In the genomic region with DNA sequence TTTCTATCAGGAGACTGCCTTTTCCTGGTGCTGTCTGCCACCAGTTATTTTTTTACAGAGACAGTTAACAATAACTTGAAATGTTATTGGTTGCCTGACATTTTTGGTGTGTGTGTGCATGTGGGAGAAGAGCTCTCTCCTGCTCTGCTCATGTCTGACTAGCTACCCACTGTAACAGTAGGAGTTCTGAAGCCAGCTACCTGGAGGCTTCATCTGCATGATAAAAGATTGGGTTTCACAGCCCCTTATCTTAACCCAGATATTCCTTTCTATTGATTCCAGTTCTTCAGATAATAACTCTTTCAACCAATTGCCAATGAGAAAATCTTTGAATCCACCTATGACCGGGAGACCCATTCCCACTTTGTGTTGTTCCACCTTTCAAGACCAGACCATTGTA, we compare ENCODE assay signal across 2 cellular contexts.
TF ChIP-seq lines count a peak whose summit lies in the region.

No MANE protein-coding gene starts in this region.

TF ChIP-seq in GM23338, 12 proteins besides CTCF, POLR2A, EP300 and RAD21 (continues in another document):
- TF ChIP-seq, protein P1, sequence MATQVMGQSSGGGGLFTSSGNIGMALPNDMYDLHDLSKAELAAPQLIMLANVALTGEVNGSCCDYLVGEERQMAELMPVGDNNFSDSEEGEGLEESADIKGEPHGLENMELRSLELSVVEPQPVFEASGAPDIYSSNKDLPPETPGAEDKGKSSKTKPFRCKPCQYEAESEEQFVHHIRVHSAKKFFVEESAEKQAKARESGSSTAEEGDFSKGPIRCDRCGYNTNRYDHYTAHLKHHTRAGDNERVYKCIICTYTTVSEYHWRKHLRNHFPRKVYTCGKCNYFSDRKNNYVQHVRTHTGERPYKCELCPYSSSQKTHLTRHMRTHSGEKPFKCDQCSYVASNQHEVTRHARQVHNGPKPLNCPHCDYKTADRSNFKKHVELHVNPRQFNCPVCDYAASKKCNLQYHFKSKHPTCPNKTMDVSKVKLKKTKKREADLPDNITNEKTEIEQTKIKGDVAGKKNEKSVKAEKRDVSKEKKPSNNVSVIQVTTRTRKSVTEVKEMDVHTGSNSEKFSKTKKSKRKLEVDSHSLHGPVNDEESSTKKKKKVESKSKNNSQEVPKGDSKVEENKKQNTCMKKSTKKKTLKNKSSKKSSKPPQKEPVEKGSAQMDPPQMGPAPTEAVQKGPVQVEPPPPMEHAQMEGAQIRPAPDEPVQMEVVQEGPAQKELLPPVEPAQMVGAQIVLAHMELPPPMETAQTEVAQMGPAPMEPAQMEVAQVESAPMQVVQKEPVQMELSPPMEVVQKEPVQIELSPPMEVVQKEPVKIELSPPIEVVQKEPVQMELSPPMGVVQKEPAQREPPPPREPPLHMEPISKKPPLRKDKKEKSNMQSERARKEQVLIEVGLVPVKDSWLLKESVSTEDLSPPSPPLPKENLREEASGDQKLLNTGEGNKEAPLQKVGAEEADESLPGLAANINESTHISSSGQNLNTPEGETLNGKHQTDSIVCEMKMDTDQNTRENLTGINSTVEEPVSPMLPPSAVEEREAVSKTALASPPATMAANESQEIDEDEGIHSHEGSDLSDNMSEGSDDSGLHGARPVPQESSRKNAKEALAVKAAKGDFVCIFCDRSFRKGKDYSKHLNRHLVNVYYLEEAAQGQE (IDR thresholded peaks at IDR 0.05; ENCODE audit: unreplicated experiment), result no peak
- TF ChIP-seq POLR2AphosphoS5 (IDR thresholded peaks at IDR 0.05; ENCODE audit: low read depth) (no peak), STAT1 (IDR thresholded peaks at IDR 0.05; ENCODE audit: unreplicated experiment) (no peak), EZH2 (IDR thresholded peaks at IDR 0.05; ENCODE audit: low read depth, unreplicated experiment) (no peak), ZNF331 (CRISPR knock-in tag; IDR thresholded peaks at IDR 0.05; ENCODE audit: low read depth) (no peak), EZH2phosphoT487 (IDR thresholded peaks at IDR 0.05; ENCODE audit: unreplicated experiment) (no peak), JUNB (IDR thresholded peaks at IDR 0.05; ENCODE audit: unreplicated experiment) (no peak), NANOG (IDR thresholded peaks at IDR 0.05; ENCODE audit: borderline replicate concordance) (no peak)
- TF ChIP-seq, protein P2, sequence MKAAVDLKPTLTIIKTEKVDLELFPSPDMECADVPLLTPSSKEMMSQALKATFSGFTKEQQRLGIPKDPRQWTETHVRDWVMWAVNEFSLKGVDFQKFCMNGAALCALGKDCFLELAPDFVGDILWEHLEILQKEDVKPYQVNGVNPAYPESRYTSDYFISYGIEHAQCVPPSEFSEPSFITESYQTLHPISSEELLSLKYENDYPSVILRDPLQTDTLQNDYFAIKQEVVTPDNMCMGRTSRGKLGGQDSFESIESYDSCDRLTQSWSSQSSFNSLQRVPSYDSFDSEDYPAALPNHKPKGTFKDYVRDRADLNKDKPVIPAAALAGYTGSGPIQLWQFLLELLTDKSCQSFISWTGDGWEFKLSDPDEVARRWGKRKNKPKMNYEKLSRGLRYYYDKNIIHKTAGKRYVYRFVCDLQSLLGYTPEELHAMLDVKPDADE (IDR thresholded peaks at IDR 0.05), result no peak
- TF ChIP-seq, protein P3, sequence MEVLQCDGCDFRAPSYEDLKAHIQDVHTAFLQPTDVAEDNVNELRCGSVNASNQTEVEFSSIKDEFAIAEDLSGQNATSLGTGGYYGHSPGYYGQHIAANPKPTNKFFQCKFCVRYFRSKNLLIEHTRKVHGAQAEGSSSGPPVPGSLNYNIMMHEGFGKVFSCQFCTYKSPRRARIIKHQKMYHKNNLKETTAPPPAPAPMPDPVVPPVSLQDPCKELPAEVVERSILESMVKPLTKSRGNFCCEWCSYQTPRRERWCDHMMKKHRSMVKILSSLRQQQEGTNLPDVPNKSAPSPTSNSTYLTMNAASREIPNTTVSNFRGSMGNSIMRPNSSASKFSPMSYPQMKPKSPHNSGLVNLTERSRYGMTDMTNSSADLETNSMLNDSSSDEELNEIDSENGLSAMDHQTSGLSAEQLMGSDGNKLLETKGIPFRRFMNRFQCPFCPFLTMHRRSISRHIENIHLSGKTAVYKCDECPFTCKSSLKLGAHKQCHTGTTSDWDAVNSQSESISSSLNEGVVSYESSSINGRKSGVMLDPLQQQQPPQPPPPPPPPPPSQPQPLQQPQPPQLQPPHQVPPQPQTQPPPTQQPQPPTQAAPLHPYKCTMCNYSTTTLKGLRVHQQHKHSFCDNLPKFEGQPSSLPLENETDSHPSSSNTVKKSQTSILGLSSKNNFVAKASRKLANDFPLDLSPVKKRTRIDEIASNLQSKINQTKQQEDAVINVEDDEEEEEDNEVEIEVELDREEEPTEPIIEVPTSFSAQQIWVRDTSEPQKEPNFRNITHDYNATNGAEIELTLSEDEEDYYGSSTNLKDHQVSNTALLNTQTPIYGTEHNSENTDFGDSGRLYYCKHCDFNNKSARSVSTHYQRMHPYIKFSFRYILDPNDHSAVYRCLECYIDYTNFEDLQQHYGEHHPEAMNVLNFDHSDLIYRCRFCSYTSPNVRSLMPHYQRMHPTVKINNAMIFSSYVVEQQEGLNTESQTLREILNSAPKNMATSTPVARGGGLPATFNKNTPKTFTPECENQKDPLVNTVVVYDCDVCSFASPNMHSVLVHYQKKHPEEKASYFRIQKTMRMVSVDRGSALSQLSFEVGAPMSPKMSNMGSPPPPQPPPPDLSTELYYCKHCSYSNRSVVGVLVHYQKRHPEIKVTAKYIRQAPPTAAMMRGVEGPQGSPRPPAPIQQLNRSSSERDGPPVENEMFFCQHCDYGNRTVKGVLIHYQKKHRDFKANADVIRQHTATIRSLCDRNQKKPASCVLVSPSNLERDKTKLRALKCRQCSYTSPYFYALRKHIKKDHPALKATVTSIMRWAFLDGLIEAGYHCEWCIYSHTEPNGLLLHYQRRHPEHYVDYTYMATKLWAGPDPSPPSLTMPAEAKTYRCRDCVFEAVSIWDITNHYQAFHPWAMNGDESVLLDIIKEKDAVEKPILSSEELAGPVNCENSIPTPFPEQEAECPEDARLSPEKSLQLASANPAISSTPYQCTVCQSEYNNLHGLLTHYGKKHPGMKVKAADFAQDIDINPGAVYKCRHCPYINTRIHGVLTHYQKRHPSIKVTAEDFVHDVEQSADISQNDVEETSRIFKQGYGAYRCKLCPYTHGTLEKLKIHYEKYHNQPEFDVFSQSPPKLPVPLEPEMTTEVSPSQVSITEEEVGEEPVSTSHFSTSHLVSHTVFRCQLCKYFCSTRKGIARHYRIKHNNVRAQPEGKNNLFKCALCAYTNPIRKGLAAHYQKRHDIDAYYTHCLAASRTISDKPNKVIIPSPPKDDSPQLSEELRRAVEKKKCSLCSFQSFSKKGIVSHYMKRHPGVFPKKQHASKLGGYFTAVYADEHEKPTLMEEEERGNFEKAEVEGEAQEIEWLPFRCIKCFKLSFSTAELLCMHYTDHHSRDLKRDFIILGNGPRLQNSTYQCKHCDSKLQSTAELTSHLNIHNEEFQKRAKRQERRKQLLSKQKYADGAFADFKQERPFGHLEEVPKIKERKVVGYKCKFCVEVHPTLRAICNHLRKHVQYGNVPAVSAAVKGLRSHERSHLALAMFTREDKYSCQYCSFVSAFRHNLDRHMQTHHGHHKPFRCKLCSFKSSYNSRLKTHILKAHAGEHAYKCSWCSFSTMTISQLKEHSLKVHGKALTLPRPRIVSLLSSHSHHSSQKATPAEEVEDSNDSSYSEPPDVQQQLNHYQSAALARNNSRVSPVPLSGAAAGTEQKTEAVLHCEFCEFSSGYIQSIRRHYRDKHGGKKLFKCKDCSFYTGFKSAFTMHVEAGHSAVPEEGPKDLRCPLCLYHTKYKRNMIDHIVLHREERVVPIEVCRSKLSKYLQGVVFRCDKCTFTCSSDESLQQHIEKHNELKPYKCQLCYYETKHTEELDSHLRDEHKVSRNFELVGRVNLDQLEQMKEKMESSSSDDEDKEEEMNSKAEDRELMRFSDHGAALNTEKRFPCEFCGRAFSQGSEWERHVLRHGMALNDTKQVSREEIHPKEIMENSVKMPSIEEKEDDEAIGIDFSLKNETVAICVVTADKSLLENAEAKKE (CRISPR knock-in tag; IDR thresholded peaks at IDR 0.05), result no peak

TF ChIP-seq in WTC11, 78 proteins besides CTCF, POLR2A, EP300 and RAD21 (continued from another document):
- TF ChIP-seq, protein P4, sequence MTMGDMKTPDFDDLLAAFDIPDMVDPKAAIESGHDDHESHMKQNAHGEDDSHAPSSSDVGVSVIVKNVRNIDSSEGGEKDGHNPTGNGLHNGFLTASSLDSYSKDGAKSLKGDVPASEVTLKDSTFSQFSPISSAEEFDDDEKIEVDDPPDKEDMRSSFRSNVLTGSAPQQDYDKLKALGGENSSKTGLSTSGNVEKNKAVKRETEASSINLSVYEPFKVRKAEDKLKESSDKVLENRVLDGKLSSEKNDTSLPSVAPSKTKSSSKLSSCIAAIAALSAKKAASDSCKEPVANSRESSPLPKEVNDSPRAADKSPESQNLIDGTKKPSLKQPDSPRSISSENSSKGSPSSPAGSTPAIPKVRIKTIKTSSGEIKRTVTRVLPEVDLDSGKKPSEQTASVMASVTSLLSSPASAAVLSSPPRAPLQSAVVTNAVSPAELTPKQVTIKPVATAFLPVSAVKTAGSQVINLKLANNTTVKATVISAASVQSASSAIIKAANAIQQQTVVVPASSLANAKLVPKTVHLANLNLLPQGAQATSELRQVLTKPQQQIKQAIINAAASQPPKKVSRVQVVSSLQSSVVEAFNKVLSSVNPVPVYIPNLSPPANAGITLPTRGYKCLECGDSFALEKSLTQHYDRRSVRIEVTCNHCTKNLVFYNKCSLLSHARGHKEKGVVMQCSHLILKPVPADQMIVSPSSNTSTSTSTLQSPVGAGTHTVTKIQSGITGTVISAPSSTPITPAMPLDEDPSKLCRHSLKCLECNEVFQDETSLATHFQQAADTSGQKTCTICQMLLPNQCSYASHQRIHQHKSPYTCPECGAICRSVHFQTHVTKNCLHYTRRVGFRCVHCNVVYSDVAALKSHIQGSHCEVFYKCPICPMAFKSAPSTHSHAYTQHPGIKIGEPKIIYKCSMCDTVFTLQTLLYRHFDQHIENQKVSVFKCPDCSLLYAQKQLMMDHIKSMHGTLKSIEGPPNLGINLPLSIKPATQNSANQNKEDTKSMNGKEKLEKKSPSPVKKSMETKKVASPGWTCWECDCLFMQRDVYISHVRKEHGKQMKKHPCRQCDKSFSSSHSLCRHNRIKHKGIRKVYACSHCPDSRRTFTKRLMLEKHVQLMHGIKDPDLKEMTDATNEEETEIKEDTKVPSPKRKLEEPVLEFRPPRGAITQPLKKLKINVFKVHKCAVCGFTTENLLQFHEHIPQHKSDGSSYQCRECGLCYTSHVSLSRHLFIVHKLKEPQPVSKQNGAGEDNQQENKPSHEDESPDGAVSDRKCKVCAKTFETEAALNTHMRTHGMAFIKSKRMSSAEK (CRISPR knock-in tag; IDR thresholded peaks at IDR 0.05; ENCODE audit: borderline replicate concordance), result no peak
- TF ChIP-seq MXD4 (CRISPR knock-in tag; IDR thresholded peaks at IDR 0.05; ENCODE audit: borderline replicate concordance), result no peak
- TF ChIP-seq ELF4 (CRISPR knock-in tag; IDR thresholded peaks at IDR 0.05; ENCODE audit: low read depth), result no peak
- TF ChIP-seq ZNF396 (CRISPR knock-in tag; IDR thresholded peaks at IDR 0.05; ENCODE audit: borderline replicate concordance), result no peak
- no peak for TF ChIP-seq TCF7 (CRISPR knock-in tag; IDR thresholded peaks at IDR 0.05; ENCODE audit: low read depth)
- TF ChIP-seq, protein P5, sequence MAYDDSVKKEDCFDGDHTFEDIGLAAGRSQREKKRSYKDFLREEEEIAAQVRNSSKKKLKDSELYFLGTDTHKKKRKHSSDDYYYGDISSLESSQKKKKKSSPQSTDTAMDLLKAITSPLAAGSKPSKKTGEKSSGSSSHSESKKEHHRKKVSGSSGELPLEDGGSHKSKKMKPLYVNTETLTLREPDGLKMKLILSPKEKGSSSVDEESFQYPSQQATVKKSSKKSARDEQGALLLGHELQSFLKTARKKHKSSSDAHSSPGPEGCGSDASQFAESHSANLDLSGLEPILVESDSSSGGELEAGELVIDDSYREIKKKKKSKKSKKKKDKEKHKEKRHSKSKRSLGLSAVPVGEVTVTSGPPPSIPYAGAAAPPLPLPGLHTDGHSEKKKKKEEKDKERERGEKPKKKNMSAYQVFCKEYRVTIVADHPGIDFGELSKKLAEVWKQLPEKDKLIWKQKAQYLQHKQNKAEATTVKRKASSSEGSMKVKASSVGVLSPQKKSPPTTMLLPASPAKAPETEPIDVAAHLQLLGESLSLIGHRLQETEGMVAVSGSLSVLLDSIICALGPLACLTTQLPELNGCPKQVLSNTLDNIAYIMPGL (CRISPR knock-in tag; IDR thresholded peaks at IDR 0.05), result no peak
- TF ChIP-seq, protein P6, sequence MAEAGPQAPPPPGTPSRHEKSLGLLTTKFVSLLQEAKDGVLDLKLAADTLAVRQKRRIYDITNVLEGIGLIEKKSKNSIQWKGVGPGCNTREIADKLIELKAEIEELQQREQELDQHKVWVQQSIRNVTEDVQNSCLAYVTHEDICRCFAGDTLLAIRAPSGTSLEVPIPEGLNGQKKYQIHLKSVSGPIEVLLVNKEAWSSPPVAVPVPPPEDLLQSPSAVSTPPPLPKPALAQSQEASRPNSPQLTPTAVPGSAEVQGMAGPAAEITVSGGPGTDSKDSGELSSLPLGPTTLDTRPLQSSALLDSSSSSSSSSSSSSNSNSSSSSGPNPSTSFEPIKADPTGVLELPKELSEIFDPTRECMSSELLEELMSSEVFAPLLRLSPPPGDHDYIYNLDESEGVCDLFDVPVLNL (CRISPR knock-in tag; IDR thresholded peaks at IDR 0.05; ENCODE audit: borderline replicate concordance, low read depth), result no peak
- no peak for TF ChIP-seq ZNF219 (CRISPR knock-in tag; IDR thresholded peaks at IDR 0.05; ENCODE audit: borderline replicate concordance)
- no peak for TF ChIP-seq SOX15 (CRISPR knock-in tag; IDR thresholded peaks at IDR 0.05)
- no peak for TF ChIP-seq JUN (CRISPR knock-in tag; IDR thresholded peaks at IDR 0.05)
- TF ChIP-seq, protein P7, sequence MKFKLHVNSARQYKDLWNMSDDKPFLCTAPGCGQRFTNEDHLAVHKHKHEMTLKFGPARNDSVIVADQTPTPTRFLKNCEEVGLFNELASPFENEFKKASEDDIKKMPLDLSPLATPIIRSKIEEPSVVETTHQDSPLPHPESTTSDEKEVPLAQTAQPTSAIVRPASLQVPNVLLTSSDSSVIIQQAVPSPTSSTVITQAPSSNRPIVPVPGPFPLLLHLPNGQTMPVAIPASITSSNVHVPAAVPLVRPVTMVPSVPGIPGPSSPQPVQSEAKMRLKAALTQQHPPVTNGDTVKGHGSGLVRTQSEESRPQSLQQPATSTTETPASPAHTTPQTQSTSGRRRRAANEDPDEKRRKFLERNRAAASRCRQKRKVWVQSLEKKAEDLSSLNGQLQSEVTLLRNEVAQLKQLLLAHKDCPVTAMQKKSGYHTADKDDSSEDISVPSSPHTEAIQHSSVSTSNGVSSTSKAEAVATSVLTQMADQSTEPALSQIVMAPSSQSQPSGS (CRISPR knock-in tag; IDR thresholded peaks at IDR 0.05; ENCODE audit: borderline replicate concordance, low read depth), result no peak
- TF ChIP-seq FOXK1 (CRISPR knock-in tag; IDR thresholded peaks at IDR 0.05), result no peak
- no peak for TF ChIP-seq ESRRA (CRISPR knock-in tag; IDR thresholded peaks at IDR 0.05; ENCODE audit: borderline replicate concordance)
- no peak for TF ChIP-seq ZNF317 (CRISPR knock-in tag; IDR thresholded peaks at IDR 0.05; ENCODE audit: borderline replicate concordance, low read depth)
